In the genomic region with DNA sequence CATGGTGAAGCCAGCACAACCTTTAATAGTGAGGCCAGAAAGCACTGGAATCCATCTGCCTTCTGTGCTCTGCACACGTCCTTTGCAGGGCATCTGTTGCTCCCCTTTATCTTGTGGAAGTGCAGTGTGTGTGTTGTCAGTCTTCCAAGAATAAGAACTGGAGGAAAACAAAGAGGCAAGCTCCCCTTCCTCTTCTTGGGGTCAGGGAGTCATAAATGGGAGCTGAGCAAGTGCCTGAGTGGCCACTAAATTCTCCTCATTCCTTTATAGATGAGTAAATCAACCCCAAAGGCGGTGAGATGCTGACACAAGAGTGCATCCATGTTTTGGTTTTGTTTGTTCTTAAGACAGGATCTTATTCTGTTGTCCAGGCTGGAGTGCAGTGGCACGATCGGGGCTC, we compare ENCODE assay signal across 22 cellular contexts. TPM values are rescaled to one million over a fixed set of nuclear protein-coding genes. Genes with fewer than 3 reads are reported as not detected.
"Had no signal": no experiment of that assay in that cellular context is flagged by ENCODE, and none has a peak within 500 bp of the region (broad histone marks: within the 10 kb centered on the region; RNA-seq: fewer than 3 reads in every experiment).

No MANE protein-coding gene starts in this region.

- H3K4me1 ChIP-seq: foreskin keratinocyte, left lung had no signal

- H3K27me3 ChIP-seq: foreskin keratinocyte, sigmoid colon had no signal

- H3K36me3 ChIP-seq: left lung, sigmoid colon had no signal

- H3K36me3 Mint-ChIP-seq: T-cell had no signal

- H3K4me3 ChIP-seq: left lung, sigmoid colon had no signal

- DNase-seq: activated CD4-positive, alpha-beta T cell treated with anti-CD3 and anti-CD28 coated beads for 4 hours; activated CD8-positive, alpha-beta memory T cell treated with anti-CD3 and anti-CD28 coated beads, Interleukin-2, amount 50 U/mL, for 48 hours; activated CD8-positive, alpha-beta T cell treated with anti-CD3 and anti-CD28 coated beads for 36 hours; activated naive CD4-positive, alpha-beta T cell; activated naive CD8-positive, alpha-beta T cell treated with anti-CD3 and anti-CD28 coated beads, Interleukin-2, amount 50 U/mL, for 24 hours; cerebellar nuclear complex; endodermal cell; erythroblast; foreskin keratinocyte; head of caudate nucleus; islet precursor cell; left lung; mesenchymal stem cell; nephron progenitor cell; sigmoid colon; stimulated activated CD4-positive, alpha-beta T cell treated with anti-CD3 and anti-CD28 coated beads, Interleukin-12 subunit alpha, Interleukin-12 subunit beta, amount 100 ng/mL, for 4 hours; stimulated activated CD4-positive, alpha-beta T cell treated with anti-CD3 and anti-CD28 coated beads, Interleukin-2, amount 100 ng/mL, for 48 hours; stimulated activated naive CD8-positive, alpha-beta T cell treated with anti-CD3 and anti-CD28 coated beads, Interleukin-15, Interleukin-2, amounts not matched to agents 100 U/mL and 50 U/mL, for 24 hours; T-cell had no signal

- H3K27ac ChIP-seq: foreskin keratinocyte, left lung, sigmoid colon had no signal

- H3K9me3 Mint-ChIP-seq: endodermal cell, nephron progenitor cell had no signal

- H3K4me1 Mint-ChIP-seq: activated naive CD8-positive, alpha-beta T cell treated with anti-CD3 and anti-CD28 coated beads, Interleukin-2, amount 50 U/mL, for 24 hours; T-cell had no signal

- ATAC-seq: activated CD8-positive, alpha-beta T cell treated with anti-CD3 and anti-CD28 coated beads for 36 hours; activated naive CD8-positive, alpha-beta T cell treated with anti-CD3 and anti-CD28 coated beads, Interleukin-2, amount 50 U/mL, for 24 hours; foreskin keratinocyte; left lung; stimulated activated naive CD8-positive, alpha-beta T cell treated with anti-CD3 and anti-CD28 coated beads, Interleukin-15, Interleukin-2, amounts not matched to agents 100 U/mL and 50 U/mL, for 24 hours; T-cell had no signal

- H3K4me3 Mint-ChIP-seq: activated CD8-positive, alpha-beta T cell treated with anti-CD3 and anti-CD28 coated beads for 36 hours; activated naive CD8-positive, alpha-beta T cell treated with anti-CD3 and anti-CD28 coated beads, Interleukin-2, amount 50 U/mL, for 24 hours; activated T-helper 1 cell treated with anti-CD3 and anti-CD28 coated beads, Interleukin-12 subunit alpha, Interleukin-12 subunit beta, Interleukin-2, Interleukin-4 antibody, amounts not matched to agents 30 ng/mL and 10 ng/mL and 1 ng/mL, durations not matched to agents 14 hours and 24 hours and 36 hours; endodermal cell; nephron progenitor cell; T-cell had no signal

- H3K27ac Mint-ChIP-seq: activated CD8-positive, alpha-beta T cell treated with anti-CD3 and anti-CD28 coated beads for 36 hours; activated naive CD8-positive, alpha-beta T cell treated with anti-CD3 and anti-CD28 coated beads, Interleukin-2, amount 50 U/mL, for 24 hours; activated T-helper 1 cell treated with anti-CD3 and anti-CD28 coated beads, Interleukin-12 subunit alpha, Interleukin-12 subunit beta, Interleukin-2, Interleukin-4 antibody, amounts not matched to agents 30 ng/mL and 10 ng/mL and 1 ng/mL, durations not matched to agents 14 hours and 24 hours and 36 hours; endodermal cell; nephron progenitor cell; T-cell had no signal

- H3K9me3 ChIP-seq: left lung, sigmoid colon had no signal

RNA-seq across cellular contexts. Expression of a gene that starts 38.3 kb away (rescaled TPM):
- total RNA-seq: activated CD8-positive, alpha-beta T cell treated with anti-CD3 and anti-CD28 coated beads for 36 hours; activated T-helper 1 cell treated with anti-CD3 and anti-CD28 coated beads, Interleukin-12 subunit alpha, Interleukin-12 subunit beta, Interleukin-2, Interleukin-4 antibody, amounts not matched to agents 30 ng/mL and 10 ng/mL and 1 ng/mL, durations not matched to agents 14 hours and 24 hours and 36 hours; dermis microvascular lymphatic vessel endothelial cell; T-cell; temporal lobe had no signal
- polyA plus RNA-seq: foreskin keratinocyte had no signal
